8 cellular contexts compared by ENCODE assay signal in genomic region chr10:104518891-104519290, GRCh38.
"Had no signal": no experiment of that assay in that cellular context is flagged by ENCODE, and none has a peak within 500 bp of the region (broad histone marks: within the 10 kb centered on the region; RNA-seq: fewer than 3 reads in every experiment).

No MANE protein-coding gene starts in this region.

- FAIRE-seq: G401.6, GM12878, GM12891, GM12892, GM18507, GM19239 had no signal

- ATAC-seq: GM12878 had no signal

- DNase-seq: GDM1, GF-D8 had no signal

- H3K4me3 ChIP-seq: GM12878 had no signal
